2 cellular contexts compared by ENCODE assay signal in genomic region chr4:17204908-17205307, GRCh38.
A peak's percentile ranks its signal among the peaks of the same experiment; 100 is the strongest.
TF ChIP-seq lines count a peak whose summit lies in the region.

No MANE protein-coding gene starts in this region.

TF ChIP-seq in liver, 16 proteins besides CTCF, POLR2A, EP300 and RAD21 (continued from another document):
- TF ChIP-seq HNF4A (conservative IDR thresholded peaks at IDR 0.05) (peak in 1 of 2 donors; percentile 39), YY1 (IDR thresholded peaks at IDR 0.05) (no peak)

TF ChIP-seq in HepG2, 621 proteins besides CTCF, POLR2A, EP300 and RAD21 (continued from another document):
- TF ChIP-seq, protein P1, sequence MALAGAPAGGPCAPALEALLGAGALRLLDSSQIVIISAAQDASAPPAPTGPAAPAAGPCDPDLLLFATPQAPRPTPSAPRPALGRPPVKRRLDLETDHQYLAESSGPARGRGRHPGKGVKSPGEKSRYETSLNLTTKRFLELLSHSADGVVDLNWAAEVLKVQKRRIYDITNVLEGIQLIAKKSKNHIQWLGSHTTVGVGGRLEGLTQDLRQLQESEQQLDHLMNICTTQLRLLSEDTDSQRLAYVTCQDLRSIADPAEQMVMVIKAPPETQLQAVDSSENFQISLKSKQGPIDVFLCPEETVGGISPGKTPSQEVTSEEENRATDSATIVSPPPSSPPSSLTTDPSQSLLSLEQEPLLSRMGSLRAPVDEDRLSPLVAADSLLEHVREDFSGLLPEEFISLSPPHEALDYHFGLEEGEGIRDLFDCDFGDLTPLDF (CRISPR knock-in tag; IDR thresholded peaks at IDR 0.05), result no peak
- TF ChIP-seq, protein P2, sequence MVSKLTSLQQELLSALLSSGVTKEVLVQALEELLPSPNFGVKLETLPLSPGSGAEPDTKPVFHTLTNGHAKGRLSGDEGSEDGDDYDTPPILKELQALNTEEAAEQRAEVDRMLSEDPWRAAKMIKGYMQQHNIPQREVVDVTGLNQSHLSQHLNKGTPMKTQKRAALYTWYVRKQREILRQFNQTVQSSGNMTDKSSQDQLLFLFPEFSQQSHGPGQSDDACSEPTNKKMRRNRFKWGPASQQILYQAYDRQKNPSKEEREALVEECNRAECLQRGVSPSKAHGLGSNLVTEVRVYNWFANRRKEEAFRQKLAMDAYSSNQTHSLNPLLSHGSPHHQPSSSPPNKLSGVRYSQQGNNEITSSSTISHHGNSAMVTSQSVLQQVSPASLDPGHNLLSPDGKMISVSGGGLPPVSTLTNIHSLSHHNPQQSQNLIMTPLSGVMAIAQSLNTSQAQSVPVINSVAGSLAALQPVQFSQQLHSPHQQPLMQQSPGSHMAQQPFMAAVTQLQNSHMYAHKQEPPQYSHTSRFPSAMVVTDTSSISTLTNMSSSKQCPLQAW (CRISPR knock-in tag; IDR thresholded peaks at IDR 0.05), result no peak
- TF ChIP-seq ZNF329 (CRISPR knock-in tag; IDR thresholded peaks at IDR 0.05; ENCODE audit: low read depth) (no peak), ZNF143 (CRISPR knock-in tag; IDR thresholded peaks at IDR 0.05) (no peak), FOXJ3 (CRISPR knock-in tag; IDR thresholded peaks at IDR 0.05; ENCODE audit: borderline replicate concordance) (no peak), ZNF878 (CRISPR knock-in tag; IDR thresholded peaks at IDR 0.05) (no peak), ZNF224 (CRISPR knock-in tag; IDR thresholded peaks at IDR 0.05) (no peak), HNF1A (IDR thresholded peaks at IDR 0.05; ENCODE audit: low read depth) (no peak), HNF1A (CRISPR knock-in tag; IDR thresholded peaks at IDR 0.05; ENCODE audit: borderline replicate concordance) (no peak)
